Comparison of ENCODE assay signal across 8 cellular contexts in the genomic region with DNA sequence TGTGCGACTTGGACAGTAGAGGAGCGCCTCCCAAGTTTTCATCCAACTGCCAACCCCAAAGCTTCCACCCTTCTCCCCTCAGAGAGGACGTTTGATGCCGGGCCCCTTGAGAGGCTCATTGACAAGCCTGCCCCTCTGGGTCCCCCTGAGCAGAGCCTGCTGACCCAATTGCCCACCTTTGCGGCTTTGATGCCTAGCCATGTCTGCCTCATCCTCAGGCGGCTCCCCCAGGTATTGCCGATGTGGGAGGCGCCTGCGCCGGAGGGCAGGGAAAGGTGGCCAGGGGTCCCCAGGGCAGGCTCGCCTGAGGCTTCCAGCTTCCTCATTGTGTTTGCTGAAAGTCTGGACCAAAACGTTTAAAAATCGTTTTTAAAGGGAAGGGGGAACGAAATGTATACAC. TPM values are rescaled to one million over a fixed set of nuclear protein-coding genes. Genes with fewer than 3 reads are reported as not detected.
A peak's percentile ranks its signal among the peaks of the same experiment; 100 is the strongest.
DNase-seq lines count a peak whose midpoint lies in the region; ATAC-seq and TF ChIP-seq lines count a peak whose summit lies in the region.

No MANE protein-coding gene starts in this region.

- H3K4me3 ChIP-seq in GM23248, result peak overlapping the region; percentile 76
- peak overlapping the region; percentile 88 for H3K4me3 ChIP-seq in fibroblast of villous mesenchyme (ENCODE audit: low read depth, low read length)
- peak overlapping the region; percentile 95 for H3K4me3 ChIP-seq in skeletal muscle cell (ENCODE audit: low read depth, low read length)
- peak overlapping the region in 1 of 3 donors; percentile 90 for H3K4me3 ChIP-seq in thyroid gland (replicated peaks in 1 of 3)

- no peaks in the 10 kb centered on the region for H3K9me2 ChIP-seq in GM23248 (ENCODE audit: insufficient read depth)

- H3K27me3 ChIP-seq in GM23248 (replicated peaks; ENCODE audit: insufficient read depth) (no peaks in the 10 kb centered on the region), thyroid gland (no peaks in the 10 kb centered on the region)

- no peak for ATAC-seq in T-cell (replicated peaks in 1 of 4)
- no peak for ATAC-seq in GM19035 (IDR thresholded peaks at IDR 0.05; ENCODE audit: unreplicated experiment)

- peaks cover 22% of the 10 kb centered on the region for H3K36me3 Mint-ChIP-seq in T-cell

- no peak overlapping the region for H3K27ac ChIP-seq in GM23248
- H3K27ac ChIP-seq in thyroid gland, result no peak overlapping the region

- no peaks in the 10 kb centered on the region for H3F3A ChIP-seq in GM23248 (ENCODE audit: insufficient read depth)

- TF ChIP-seq CTCF in fibroblast of villous mesenchyme (IDR thresholded peaks at IDR 0.05; ENCODE audit: insufficient read depth, low read depth, low read length) (no peak), thyroid gland (IDR thresholded peaks at IDR 0.05) (no peak)

- H3K4me3 Mint-ChIP-seq in T-cell, result peak overlapping the region; percentile 64 to 88 (median 82)

- in situ Hi-C loops in GM23248 (cut with MboI), result no loop called here

- peaks cover 21% of the 10 kb centered on the region for H3K79me2 ChIP-seq in GM23248 (ENCODE audit: insufficient read depth)

- DNase-seq in GM23248 (no peak), T-cell (no peak), fibroblast of villous mesenchyme (ENCODE audit: low read depth) (no peak), skeletal muscle cell (ENCODE audit: low read depth) (no peak), thyroid gland (no peak), HCEC 1CT (no peak), NCI-H1417 (lab: John Stamatoyannopoulos, UW) (no peak)

- H3K36me3 ChIP-seq in GM23248 (ENCODE audit: low read depth) (no peaks in the 10 kb centered on the region), thyroid gland (peaks cover 0 to 15% of the 10 kb centered on the region in 2 donors)

- H3K9me3 ChIP-seq in GM23248 (ENCODE audit: low read depth) (no peaks in the 10 kb centered on the region), thyroid gland (no peaks in the 10 kb centered on the region)

- no peaks in the 10 kb centered on the region for H3K9me3 Mint-ChIP-seq in T-cell

- WGBS in GM23248 (ENCODE audit: low coverage in 1 of 2, low lambda C conversion rate in 2 of 2, missing lambda C conversion rate in 2 of 2), 2 experiments, result 36 to 41% methylated on average over 12 to 14 of the region's 14 CpGs
- WGBS in thyroid gland, 2 donors, result 48 to 54% methylated on average over 14 of the region's 14 CpGs

- CTCF ChIA-PET in T-cell (lab: Charles Lee), result no interaction called here

- peak overlapping the region in 1 of 2 donors; percentile 83 for H3K27ac Mint-ChIP-seq in T-cell

- H4K20me1 ChIP-seq in GM23248 (ENCODE audit: insufficient read depth), result no peaks in the 10 kb centered on the region

- intact Hi-C loops in thyroid gland (cut with DNase I), result loop anchor here (10.0 kb wide), 1 partner anchor 48 kb away; a partner anchor contains a TSS

- H3K9ac ChIP-seq in GM23248, result peak overlapping the region; percentile 79

- H3K4me2 ChIP-seq in GM23248 (ENCODE audit: unreplicated experiment), result peak overlapping the region; percentile 84

- no peaks in the 10 kb centered on the region for H3K27me3 Mint-ChIP-seq in T-cell

- peak overlapping the region; percentile 95 for H2AFZ ChIP-seq in GM23248

- TF ChIP-seq POLR2A in thyroid gland (IDR thresholded peaks at IDR 0.05), result no peak

- POLR2A ChIA-PET in T-cell (lab: Charles Lee), result interaction anchor here in 1 of 2 donors (1.0 kb wide), 1 partner anchor 48 kb away, joined by 3 read pairs; no protein-coding TSS in a partner anchor

- H3K4me1 Mint-ChIP-seq in T-cell, result peaks cover 16 to 21% (median 21%) of the 10 kb centered on the region in 3 donors

- H3K4me1 ChIP-seq in GM23248 (ENCODE audit: insufficient read depth) (no peaks in the 10 kb centered on the region), thyroid gland (peaks cover 6% of the 10 kb centered on the region in 2 donors)

RNA-seq across cellular contexts. Expression of a gene that starts 1.4 kb away (rescaled TPM):
- 29.5 and 37.9 TPM in 2 replicates for total RNA-seq in GM23248 (2014; rRNA removed; shearing (Covaris generic))
- 32.1 and 34.8 TPM in 2 replicates for polyA plus RNA-seq in GM23248 (2016; fragmentation: Nextera tagmentation; extraction: Ambion mirVana)
- 10 to 100 TPM; 26.0 to 35.7 (median 33.1) TPM for total RNA-seq in T-cell
- 33.5 and 44.5 TPM in 2 replicates for total RNA-seq in fibroblast of villous mesenchyme
- 10 to 100 TPM; 21.9 to 25.5 (median 22.4) TPM for total RNA-seq in thyroid gland

RNA-seq across cellular contexts. Expression of a gene that starts 36.5 kb away (rescaled TPM):
- 474 and 525 TPM in 2 replicates for total RNA-seq in GM23248 (2014; rRNA removed; shearing (Covaris generic))
- 596 and 633 TPM in 2 replicates for polyA plus RNA-seq in GM23248 (2016; fragmentation: Nextera tagmentation; extraction: Ambion mirVana)
- total RNA-seq in T-cell (1 to 10 TPM in 4 of 5 donors, under 1 TPM in 1; 0.30 to 1.9 (median 1.3) TPM), fibroblast of villous mesenchyme (80.2 and 86.8 TPM in 2 replicates), thyroid gland (10 to 100 TPM; 22.3 to 35.4 (median 27.2) TPM)

RNA-seq across cellular contexts. Expression of a gene that starts 47.3 kb away (rescaled TPM):
- total RNA-seq in GM23248 (2014; rRNA removed; shearing (Covaris generic)), result 27.1 and 31.5 TPM in 2 replicates
- 18.1 and 18.5 TPM in 2 replicates for polyA plus RNA-seq in GM23248 (2016; fragmentation: Nextera tagmentation; extraction: Ambion mirVana)
- total RNA-seq in T-cell (10 to 100 TPM; 15.5 to 30.5 (median 29.1) TPM), fibroblast of villous mesenchyme (21.3 and 35.0 TPM in 2 replicates), thyroid gland (10 to 100 TPM; 24.1 to 30.3 (median 25.5) TPM)

Comparison
In these comparisons a context has a peak if more than half of its experiments do, and no peak if none do; other contexts are left out.
1. RNA of a gene that starts 36.5 kb away (total RNA-seq): 474 to 525 TPM in GM23248, 80.2 to 86.8 TPM in fibroblast of villous mesenchyme and 22.3 to 35.4 TPM in thyroid gland; 0.30 to 1.9 TPM in T-cell; every median in the first group is over 4 times any median in the second.